Comparison of ENCODE assay signal across 2 cellular contexts in genomic region chr3:11989383-11990050, GRCh38.
A peak's percentile ranks its signal among the peaks of the same experiment; 100 is the strongest.
TF ChIP-seq lines count a peak whose summit lies in the region.

No MANE protein-coding gene starts in this region.

TF ChIP-seq in HepG2, 621 proteins besides CTCF, POLR2A, EP300 and RAD21:
- no peak for TF ChIP-seq ZNF329 (CRISPR knock-in tag; IDR thresholded peaks at IDR 0.05; ENCODE audit: low read depth)
- TF ChIP-seq ZBTB33 (CRISPR knock-in tag; IDR thresholded peaks at IDR 0.05): no peak
- TF ChIP-seq NFE2L2 (IDR thresholded peaks at IDR 0.05; ENCODE audit: low read length): peak; percentile 62
- no peak for TF ChIP-seq ZNF737 (CRISPR knock-in tag; IDR thresholded peaks at IDR 0.05; ENCODE audit: borderline replicate concordance)
- no peak for TF ChIP-seq NFATC3 (CRISPR knock-in tag; IDR thresholded peaks at IDR 0.05)
- peak; percentile 30; the same call in 1 of the 2 replicates for TF ChIP-seq NFYB (CRISPR knock-in tag; IDR thresholded peaks at IDR 0.05)
- no peak for TF ChIP-seq ZNF350 (CRISPR knock-in tag; IDR thresholded peaks at IDR 0.05; ENCODE audit: borderline replicate concordance, low read depth)
- no peak for TF ChIP-seq ZNF354B (CRISPR knock-in tag; IDR thresholded peaks at IDR 0.05)
- TF ChIP-seq ZNF337 (CRISPR knock-in tag; IDR thresholded peaks at IDR 0.05; ENCODE audit: borderline replicate concordance, low read depth): no peak
- no peak for TF ChIP-seq REPIN1 (CRISPR knock-in tag; IDR thresholded peaks at IDR 0.05; ENCODE audit: borderline replicate concordance, low read depth)
- TF ChIP-seq ZNF414 (CRISPR knock-in tag; IDR thresholded peaks at IDR 0.05): no peak
- TF ChIP-seq ZNF672 (CRISPR knock-in tag; IDR thresholded peaks at IDR 0.05): no peak
- no peak for TF ChIP-seq FIP1L1 (IDR thresholded peaks at IDR 0.05; ENCODE audit: borderline replicate concordance, insufficient read depth, low read depth, low read length)
- TF ChIP-seq, protein P1, sequence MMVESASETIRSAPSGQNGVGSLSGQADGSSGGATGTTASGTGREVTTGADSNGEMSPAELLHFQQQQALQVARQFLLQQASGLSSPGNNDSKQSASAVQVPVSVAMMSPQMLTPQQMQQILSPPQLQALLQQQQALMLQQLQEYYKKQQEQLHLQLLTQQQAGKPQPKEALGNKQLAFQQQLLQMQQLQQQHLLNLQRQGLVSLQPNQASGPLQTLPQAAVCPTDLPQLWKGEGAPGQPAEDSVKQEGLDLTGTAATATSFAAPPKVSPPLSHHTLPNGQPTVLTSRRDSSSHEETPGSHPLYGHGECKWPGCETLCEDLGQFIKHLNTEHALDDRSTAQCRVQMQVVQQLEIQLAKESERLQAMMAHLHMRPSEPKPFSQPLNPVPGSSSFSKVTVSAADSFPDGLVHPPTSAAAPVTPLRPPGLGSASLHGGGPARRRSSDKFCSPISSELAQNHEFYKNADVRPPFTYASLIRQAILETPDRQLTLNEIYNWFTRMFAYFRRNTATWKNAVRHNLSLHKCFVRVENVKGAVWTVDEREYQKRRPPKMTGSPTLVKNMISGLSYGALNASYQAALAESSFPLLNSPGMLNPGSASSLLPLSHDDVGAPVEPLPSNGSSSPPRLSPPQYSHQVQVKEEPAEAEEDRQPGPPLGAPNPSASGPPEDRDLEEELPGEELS (CRISPR knock-in tag; IDR thresholded peaks at IDR 0.05): no peak
- TF ChIP-seq MBNL3 (CRISPR knock-in tag; conservative IDR thresholded peaks at IDR 0.05): no peak
- no peak for TF ChIP-seq MATR3 (CRISPR knock-in tag; IDR thresholded peaks at IDR 0.05)
- TF ChIP-seq NFYC (CRISPR knock-in tag; IDR thresholded peaks at IDR 0.05): peak; percentile 38; the same call in 1 of the 2 replicates
- no peak for TF ChIP-seq ZNF12 (CRISPR knock-in tag; IDR thresholded peaks at IDR 0.05)
- no peak for TF ChIP-seq ZNF383 (CRISPR knock-in tag; IDR thresholded peaks at IDR 0.05; ENCODE audit: borderline replicate concordance)
- no peak for TF ChIP-seq GLI4 (CRISPR knock-in tag; IDR thresholded peaks at IDR 0.05; ENCODE audit: borderline replicate concordance)
- no peak for TF ChIP-seq ZNF282 (IDR thresholded peaks at IDR 0.05; ENCODE audit: partially characterized antibody)
- no peak for TF ChIP-seq IRF1 (CRISPR knock-in tag; IDR thresholded peaks at IDR 0.05; ENCODE audit: low read depth)
TF ChIP-seq in HepG2: peak in this region for 3.

TF ChIP-seq in K562, 482 proteins besides CTCF, POLR2A, EP300 and RAD21 (continues in another document):
- peak; percentile 87 for TF ChIP-seq FOXM1 (IDR thresholded peaks at IDR 0.05; ENCODE audit: low read depth)
- no peak for TF ChIP-seq FOXM1 (CRISPR knock-in tag; IDR thresholded peaks at IDR 0.05; ENCODE audit: low read depth)
- peak; percentile 78 for TF ChIP-seq MAFG (tag; conservative IDR thresholded peaks at IDR 0.05)
- no peak for TF ChIP-seq HNRNPK (IDR thresholded peaks at IDR 0.05; ENCODE audit: low read depth, low read length, poor library complexity, severe bottlenecking)
- TF ChIP-seq ATF3 (IDR thresholded peaks at IDR 0.05): no peak
- TF ChIP-seq ATF3 (CRISPR knock-in tag; conservative IDR thresholded peaks at IDR 0.05): no peak
- no peak for TF ChIP-seq RBM39 (optimal IDR thresholded peaks at IDR 0.05; ENCODE audit: low read depth, low read length)
- no peak for TF ChIP-seq BDP1 (IDR thresholded peaks at IDR 0.05; ENCODE audit: insufficient read depth, insufficient read length)
- no peak for TF ChIP-seq PCBP2 (IDR thresholded peaks at IDR 0.05; ENCODE audit: low read depth, low read length, poor library complexity, severe bottlenecking)
- 0 out of 2 replicates have a peak, but pooled peaks have one; percentile 11 for TF ChIP-seq EP400 (IDR thresholded peaks at IDR 0.05)
- TF ChIP-seq HMG20B (CRISPR knock-in tag; IDR thresholded peaks at IDR 0.05): no peak
- TF ChIP-seq ZNF76 (CRISPR knock-in tag; IDR thresholded peaks at IDR 0.05; ENCODE audit: borderline replicate concordance): no peak
- TF ChIP-seq MED1 (CRISPR knock-in tag; IDR thresholded peaks at IDR 0.05; ENCODE audit: borderline replicate concordance): no peak
- TF ChIP-seq, protein P2, sequence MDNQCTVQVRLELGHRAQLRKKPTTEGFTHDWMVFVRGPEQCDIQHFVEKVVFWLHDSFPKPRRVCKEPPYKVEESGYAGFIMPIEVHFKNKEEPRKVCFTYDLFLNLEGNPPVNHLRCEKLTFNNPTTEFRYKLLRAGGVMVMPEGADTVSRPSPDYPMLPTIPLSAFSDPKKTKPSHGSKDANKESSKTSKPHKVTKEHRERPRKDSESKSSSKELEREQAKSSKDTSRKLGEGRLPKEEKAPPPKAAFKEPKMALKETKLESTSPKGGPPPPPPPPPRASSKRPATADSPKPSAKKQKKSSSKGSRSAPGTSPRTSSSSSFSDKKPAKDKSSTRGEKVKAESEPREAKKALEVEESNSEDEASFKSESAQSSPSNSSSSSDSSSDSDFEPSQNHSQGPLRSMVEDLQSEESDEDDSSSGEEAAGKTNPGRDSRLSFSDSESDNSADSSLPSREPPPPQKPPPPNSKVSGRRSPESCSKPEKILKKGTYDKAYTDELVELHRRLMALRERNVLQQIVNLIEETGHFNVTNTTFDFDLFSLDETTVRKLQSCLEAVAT (IDR thresholded peaks at IDR 0.05): no peak
- no peak for TF ChIP-seq ZNF445 (CRISPR knock-in tag; IDR thresholded peaks at IDR 0.05; ENCODE audit: low read depth)
- no peak for TF ChIP-seq KDM4B (IDR thresholded peaks at IDR 0.05; ENCODE audit: borderline replicate concordance in 2 of 2, low read depth in 1 of 2)
- 0 out of 2 replicates have a peak, but pooled peaks have one; percentile 28 for TF ChIP-seq NFE2 (IDR thresholded peaks at IDR 0.05; ENCODE audit: low read depth)
- TF ChIP-seq NFATC3 (IDR thresholded peaks at IDR 0.05): no peak
- no peak for TF ChIP-seq FOXA1 (IDR thresholded peaks at IDR 0.05; ENCODE audit: borderline replicate concordance)
- peak; percentile 45; the same call in 1 of the 2 replicates for TF ChIP-seq C11orf30 (IDR thresholded peaks at IDR 0.05; ENCODE audit: low read depth)
- no peak for TF ChIP-seq STAT6 (CRISPR knock-in tag; IDR thresholded peaks at IDR 0.05)
- TF ChIP-seq NELFE (IDR thresholded peaks at IDR 0.05; ENCODE audit: insufficient read depth, insufficient read length): no peak
- no peak for TF ChIP-seq RUNX1 (IDR thresholded peaks at IDR 0.05; ENCODE audit: low read depth)
- no peak for TF ChIP-seq ZFP30 (CRISPR knock-in tag; IDR thresholded peaks at IDR 0.05; ENCODE audit: borderline replicate concordance)
- peak; percentile 16 for TF ChIP-seq NFYB (IDR thresholded peaks at IDR 0.05; ENCODE audit: extremely low read depth, insufficient read length)
- TF ChIP-seq NR2C1 (IDR thresholded peaks at IDR 0.05): no peak
- no peak for TF ChIP-seq NR2C1 (tag; IDR thresholded peaks at IDR 0.05)
- TF ChIP-seq ZNF778 (CRISPR knock-in tag; IDR thresholded peaks at IDR 0.05): no peak
- no peak for TF ChIP-seq RFX7 (CRISPR knock-in tag; IDR thresholded peaks at IDR 0.05)
- TF ChIP-seq RBM25 (IDR thresholded peaks at IDR 0.05; ENCODE audit: low read depth, low read length, severe bottlenecking): peak; percentile 32
- TF ChIP-seq L3MBTL2 (IDR thresholded peaks at IDR 0.05): no peak
- TF ChIP-seq HDGF (IDR thresholded peaks at IDR 0.05): no peak
- TF ChIP-seq NFE2L1 (tag; IDR thresholded peaks at IDR 0.05; ENCODE audit: borderline replicate concordance, low read depth): peak; percentile 50
- no peak for TF ChIP-seq PRDM10 (IDR thresholded peaks at IDR 0.05; ENCODE audit: partially characterized antibody)
- peak; percentile 49; the same call in 1 of the 2 replicates for TF ChIP-seq ZNF316 (IDR thresholded peaks at IDR 0.05)
- no peak for TF ChIP-seq CSDE1 (IDR thresholded peaks at IDR 0.05)
- TF ChIP-seq RHOXF2B (CRISPR knock-in tag; conservative IDR thresholded peaks at IDR 0.05): no peak
- TF ChIP-seq, protein P3, sequence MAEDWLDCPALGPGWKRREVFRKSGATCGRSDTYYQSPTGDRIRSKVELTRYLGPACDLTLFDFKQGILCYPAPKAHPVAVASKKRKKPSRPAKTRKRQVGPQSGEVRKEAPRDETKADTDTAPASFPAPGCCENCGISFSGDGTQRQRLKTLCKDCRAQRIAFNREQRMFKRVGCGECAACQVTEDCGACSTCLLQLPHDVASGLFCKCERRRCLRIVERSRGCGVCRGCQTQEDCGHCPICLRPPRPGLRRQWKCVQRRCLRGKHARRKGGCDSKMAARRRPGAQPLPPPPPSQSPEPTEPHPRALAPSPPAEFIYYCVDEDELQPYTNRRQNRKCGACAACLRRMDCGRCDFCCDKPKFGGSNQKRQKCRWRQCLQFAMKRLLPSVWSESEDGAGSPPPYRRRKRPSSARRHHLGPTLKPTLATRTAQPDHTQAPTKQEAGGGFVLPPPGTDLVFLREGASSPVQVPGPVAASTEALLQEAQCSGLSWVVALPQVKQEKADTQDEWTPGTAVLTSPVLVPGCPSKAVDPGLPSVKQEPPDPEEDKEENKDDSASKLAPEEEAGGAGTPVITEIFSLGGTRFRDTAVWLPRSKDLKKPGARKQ (CRISPR knock-in tag; IDR thresholded peaks at IDR 0.05): no peak
- TF ChIP-seq ZNF589 (CRISPR knock-in tag; IDR thresholded peaks at IDR 0.05; ENCODE audit: low read depth): no peak
- peak; percentile 71 for TF ChIP-seq MYBL2 (IDR thresholded peaks at IDR 0.05; ENCODE audit: low read depth)
- no peak for TF ChIP-seq MYBL2 (CRISPR knock-in tag; IDR thresholded peaks at IDR 0.05; ENCODE audit: borderline replicate concordance)
- TF ChIP-seq IRF1 (CRISPR knock-in tag; IDR thresholded peaks at IDR 0.05; ENCODE audit: borderline replicate concordance): no peak
- TF ChIP-seq, protein P4, sequence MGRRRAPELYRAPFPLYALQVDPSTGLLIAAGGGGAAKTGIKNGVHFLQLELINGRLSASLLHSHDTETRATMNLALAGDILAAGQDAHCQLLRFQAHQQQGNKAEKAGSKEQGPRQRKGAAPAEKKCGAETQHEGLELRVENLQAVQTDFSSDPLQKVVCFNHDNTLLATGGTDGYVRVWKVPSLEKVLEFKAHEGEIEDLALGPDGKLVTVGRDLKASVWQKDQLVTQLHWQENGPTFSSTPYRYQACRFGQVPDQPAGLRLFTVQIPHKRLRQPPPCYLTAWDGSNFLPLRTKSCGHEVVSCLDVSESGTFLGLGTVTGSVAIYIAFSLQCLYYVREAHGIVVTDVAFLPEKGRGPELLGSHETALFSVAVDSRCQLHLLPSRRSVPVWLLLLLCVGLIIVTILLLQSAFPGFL (CRISPR knock-in tag; IDR thresholded peaks at IDR 0.05): no peak
- TF ChIP-seq ARID2 (IDR thresholded peaks at IDR 0.05): no peak
- no peak for TF ChIP-seq ZNF408 (CRISPR knock-in tag; IDR thresholded peaks at IDR 0.05; ENCODE audit: low read depth)
- no peak for TF ChIP-seq CBX1 (IDR thresholded peaks at IDR 0.05; ENCODE audit: low read depth)
